11 cellular contexts compared by ENCODE assay signal in the genomic region with DNA sequence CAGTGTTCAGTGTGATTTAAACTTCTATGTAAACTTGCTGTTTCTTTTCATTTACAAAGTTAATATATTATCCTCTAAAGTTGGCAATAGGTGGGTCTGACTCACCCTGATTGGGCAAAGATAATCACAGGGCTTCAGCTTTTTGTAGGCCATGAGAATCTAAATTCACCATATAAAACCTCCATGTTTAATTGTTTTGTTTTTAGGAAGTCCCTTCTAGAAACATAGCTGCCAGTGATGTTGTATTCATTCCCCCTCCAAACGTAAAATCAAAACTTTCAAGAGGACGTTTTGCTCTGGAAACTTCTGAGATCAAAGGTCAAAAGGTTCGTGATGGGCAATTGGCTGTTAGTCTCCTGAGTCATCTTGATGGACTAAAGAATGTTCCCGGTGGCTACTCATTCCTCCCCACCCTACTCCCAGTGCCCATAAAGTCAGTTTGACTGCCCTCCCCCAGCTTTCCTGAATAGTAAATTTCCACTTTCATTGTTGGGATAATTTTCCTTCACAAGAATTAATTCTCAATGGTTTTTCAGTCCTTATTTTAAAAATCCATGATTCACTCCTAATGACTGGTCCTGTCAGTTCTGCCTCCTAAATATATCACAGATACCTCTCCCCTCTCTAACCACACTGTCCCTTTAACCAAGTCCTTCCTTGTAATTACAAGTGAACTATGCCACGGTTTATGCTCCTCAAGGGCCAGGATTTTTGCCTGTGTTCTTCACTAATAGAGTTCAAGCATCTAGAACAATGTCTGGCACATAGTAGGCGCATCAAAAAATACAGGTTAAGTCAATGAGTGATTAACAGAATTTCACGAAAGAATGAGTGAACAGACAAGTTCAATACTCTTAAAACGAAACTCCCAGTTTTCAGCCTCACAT.
DNase-seq lines count a peak whose midpoint lies in the region; ATAC-seq lines count a peak whose summit lies in the region.
"Had no signal": no experiment of that assay in that cellular context is flagged by ENCODE, and none has a peak within 500 bp of the region (broad histone marks: within the 10 kb centered on the region; RNA-seq: fewer than 3 reads in every experiment).

No MANE protein-coding gene starts in this region.

- H3K4me3 Mint-ChIP-seq in stimulated activated memory B cell treated with anti-CD40 and anti-IgM and Interleukin-4, amounts not matched to agents 10 μg/mL and 1 μg/mL and 100 μg/mL, for 72 hours: no peak overlapping the region
- H3K4me3 Mint-ChIP-seq: endodermal cell had no signal

- no peaks in the 10 kb centered on the region for H3K27me3 Mint-ChIP-seq in stimulated activated memory B cell treated with anti-CD40 and anti-IgM and Interleukin-4, amounts not matched to agents 10 μg/mL and 1 μg/mL and 100 μg/mL, for 72 hours

- H3K27ac Mint-ChIP-seq in stimulated activated memory B cell treated with anti-CD40 and anti-IgM and Interleukin-4, amounts not matched to agents 10 μg/mL and 1 μg/mL and 100 μg/mL, for 72 hours: no peak overlapping the region
- H3K27ac Mint-ChIP-seq: endodermal cell had no signal

- no peaks in the 10 kb centered on the region for H3K36me3 Mint-ChIP-seq in stimulated activated memory B cell treated with anti-CD40 and anti-IgM and Interleukin-4, amounts not matched to agents 10 μg/mL and 1 μg/mL and 100 μg/mL, for 72 hours

- DNase-seq in NCI-H2029 treated with DMSO at 0.1 percent for 48 hours (lab: John Stamatoyannopoulos, UW) (peak; percentile 52), NCI-H2029 (lab: John Stamatoyannopoulos, UW) (no peak), RPMI7951 (ENCODE audit: low read depth) (peak; percentile 88), fibroblast of the conjunctiva (ENCODE audit: low read depth) (peak; percentile 41), superior temporal gyrus (ENCODE audit: extremely low spot score) (peak; percentile 35), NCI-H2171 treated with DMSO at 0.1 percent for 48 hours (lab: John Stamatoyannopoulos, UW) (no peak)
- DNase-seq: activated T-cell treated with anti-CD3 and anti-CD28 coated beads, Interleukin-2, amount 50 U/mL, for 48 hours; endodermal cell; tibial artery had no signal

- no peak for ATAC-seq in GM21515 (IDR thresholded peaks at IDR 0.05; ENCODE audit: unreplicated experiment)
- no peak for ATAC-seq in stimulated activated memory B cell treated with anti-CD40 and anti-IgM and Interleukin-4, amounts not matched to agents 10 μg/mL and 1 μg/mL and 100 μg/mL, for 72 hours

- H3K9me3 Mint-ChIP-seq in stimulated activated memory B cell treated with anti-CD40 and anti-IgM and Interleukin-4, amounts not matched to agents 10 μg/mL and 1 μg/mL and 100 μg/mL, for 72 hours: no peaks in the 10 kb centered on the region
- H3K9me3 Mint-ChIP-seq: endodermal cell had no signal

- peaks cover 25% of the 10 kb centered on the region for H3K4me1 Mint-ChIP-seq in stimulated activated memory B cell treated with anti-CD40 and anti-IgM and Interleukin-4, amounts not matched to agents 10 μg/mL and 1 μg/mL and 100 μg/mL, for 72 hours

Comparison
In these comparisons a context has a peak if more than half of its experiments do, and no peak if none do; other contexts are left out.
1. DNase-seq: peak in NCI-H2029 treated with DMSO at 0.1 percent for 48 hours (single experiment), RPMI7951 (single experiment), fibroblast of the conjunctiva (single experiment) and superior temporal gyrus (single experiment); none in NCI-H2029 (single experiment) and NCI-H2171 treated with DMSO at 0.1 percent for 48 hours (single experiment).